ENCODE assay signal across 10 cellular contexts in the genomic region with DNA sequence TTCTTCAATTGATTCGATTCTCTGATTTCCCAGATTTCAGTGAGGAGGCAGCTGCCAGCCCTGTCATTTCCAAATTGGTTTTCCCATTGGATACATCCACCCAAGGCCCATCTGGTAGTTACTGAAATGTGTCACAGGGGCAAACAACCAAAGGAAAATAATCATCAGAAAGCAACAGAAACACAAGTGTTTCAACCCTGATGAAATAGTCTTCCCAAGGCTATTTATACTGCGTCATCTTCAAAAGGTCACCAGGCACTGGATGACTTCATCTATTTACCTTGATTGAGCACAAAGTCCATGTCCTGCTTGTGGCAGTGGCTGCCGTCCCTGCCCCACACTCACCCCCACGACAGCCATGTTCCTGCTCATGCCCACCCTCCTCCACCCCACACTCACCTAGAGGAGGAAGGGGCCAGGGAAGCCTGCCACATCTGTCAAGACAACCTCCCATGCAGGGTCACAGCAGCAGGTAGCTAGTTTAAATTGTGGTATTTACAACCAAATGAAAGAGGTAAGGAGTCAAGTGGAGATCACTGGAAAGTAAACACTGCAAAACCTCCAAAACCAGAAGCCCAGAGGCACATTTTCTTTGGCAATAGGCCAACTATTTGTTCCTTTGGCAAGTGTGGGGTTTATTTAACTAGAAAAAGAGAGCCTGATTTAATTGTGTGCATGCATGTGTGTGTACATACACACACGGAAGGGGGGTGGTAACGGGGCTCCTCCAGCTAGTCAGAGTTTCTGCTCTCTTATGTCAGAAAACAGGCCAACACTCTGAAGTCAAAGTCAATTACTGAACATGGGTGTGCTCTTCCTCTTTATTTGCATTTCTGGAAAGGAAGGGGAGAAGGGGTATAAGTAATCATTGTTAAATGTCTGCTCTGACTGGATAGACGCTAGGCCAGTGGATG. TPM values are rescaled to one million over a fixed set of nuclear protein-coding genes. Genes with fewer than 3 reads are reported as not detected.
DNase-seq lines count a peak whose midpoint lies in the region; ATAC-seq, FAIRE-seq and TF ChIP-seq lines count a peak whose summit lies in the region.
"Had no signal": no experiment of that assay in that cellular context is flagged by ENCODE, and none has a peak within 500 bp of the region (broad histone marks: within the 10 kb centered on the region; RNA-seq: fewer than 3 reads in every experiment).

No MANE protein-coding gene starts in this region.

- H3K27ac Mint-ChIP-seq in natural killer cell treated with Interleukin-12 subunit alpha and Interleukin-12 subunit beta and Interleukin-15 and Interleukin-18, amount 100 ng/mL, for 72 hours, result no peak overlapping the region

- peak overlapping the region in 1 of 2 donors; percentile 59 for H3K9ac ChIP-seq in colonic mucosa (ENCODE audit: low read depth in 2 of 2, low read length in 2 of 2)

- H3K27me3 ChIP-seq in colonic mucosa (no peaks in the 10 kb centered on the region), small intestine (ENCODE audit: control insufficient read depth in 2 of 2, insufficient read depth in 2 of 2, low read length in 2 of 2) (no peaks in the 10 kb centered on the region)

- H3K4me3 ChIP-seq in colonic mucosa, result no peak overlapping the region
- no peak overlapping the region for H3K4me3 ChIP-seq in small intestine (ENCODE audit: low read depth in 1 of 2, low read length in 2 of 2)

- H3K27me3 Mint-ChIP-seq in natural killer cell treated with Interleukin-12 subunit alpha and Interleukin-12 subunit beta and Interleukin-15 and Interleukin-18, amount 100 ng/mL, for 72 hours, result peaks cover 4 to 6% of the 10 kb centered on the region in 2 donors

- no peak for FAIRE-seq in small intestine (lab: Jason Lieb, UNC)
- FAIRE-seq: GM12891, keratinocyte had no signal

- H3K4me1 Mint-ChIP-seq in natural killer cell treated with Interleukin-12 subunit alpha and Interleukin-12 subunit beta and Interleukin-15 and Interleukin-18, amount 100 ng/mL, for 72 hours (ENCODE audit: low read depth in 2 of 2), result no peaks in the 10 kb centered on the region

- no peak for TF ChIP-seq RAD21 in Ishikawa (IDR thresholded peaks at IDR 0.05; ENCODE audit: low read depth)

- DNase-seq in NCI-H446 (lab: John Stamatoyannopoulos, UW), result peak; percentile 43 to 78
- DNase-seq in colonic mucosa, result peak; percentile 65
- DNase-seq in small intestine, result peak; percentile 92
- DNase-seq in natural killer cell treated with Interleukin-12 subunit alpha and Interleukin-12 subunit beta and Interleukin-15 and Interleukin-18, amount 100 ng/mL, for 72 hours (ENCODE audit: low spot score), result no peak
- no peak for DNase-seq in cerebellar cortex (ENCODE audit: low spot score)
- DNase-seq in GM19240 (ENCODE audit: insufficient read length, low spot score), result no peak

- H3K4me1 ChIP-seq in colonic mucosa (no peaks in the 10 kb centered on the region), small intestine (ENCODE audit: control insufficient read depth in 2 of 2, insufficient read depth in 1 of 2, low read depth in 1 of 2, low read length in 1 of 2) (peaks cover 2 to 3% of the 10 kb centered on the region in 2 donors)

- H3K9me3 ChIP-seq in colonic mucosa (no peaks in the 10 kb centered on the region), small intestine (ENCODE audit: control insufficient read depth, low read depth) (no peaks in the 10 kb centered on the region)

- ATAC-seq in HG03039 (IDR thresholded peaks at IDR 0.05; ENCODE audit: unreplicated experiment), result no peak
- ATAC-seq in natural killer cell treated with Interleukin-12 subunit alpha and Interleukin-12 subunit beta and Interleukin-15 and Interleukin-18, amount 100 ng/mL, for 72 hours, result no peak

- no peak for TF ChIP-seq CTCF in colonic mucosa (IDR thresholded peaks at IDR 0.05)

- peak overlapping the region; percentile 72 for H3K27ac ChIP-seq in colonic mucosa
- peak overlapping the region; percentile 89 to 92 for H3K27ac ChIP-seq in small intestine (ENCODE audit: low read depth in 1 of 2, low read length in 1 of 2)

- H3K9me3 Mint-ChIP-seq in natural killer cell treated with Interleukin-12 subunit alpha and Interleukin-12 subunit beta and Interleukin-15 and Interleukin-18, amount 100 ng/mL, for 72 hours, result no peaks in the 10 kb centered on the region

- WGBS in small intestine, 3 donors, result 24 to 45% (median 28%) methylated on average over 7 of the region's 7 CpGs

- no peak overlapping the region for H3K4me3 Mint-ChIP-seq in natural killer cell treated with Interleukin-12 subunit alpha and Interleukin-12 subunit beta and Interleukin-15 and Interleukin-18, amount 100 ng/mL, for 72 hours

- H3K36me3 Mint-ChIP-seq in natural killer cell treated with Interleukin-12 subunit alpha and Interleukin-12 subunit beta and Interleukin-15 and Interleukin-18, amount 100 ng/mL, for 72 hours, result no peaks in the 10 kb centered on the region

- intact Hi-C loops in colonic mucosa (cut with DNase I), result no loop called here

- no peak for TF ChIP-seq EP300 in Ishikawa (IDR thresholded peaks at IDR 0.05; ENCODE audit: borderline replicate concordance)

- H3K36me3 ChIP-seq in colonic mucosa, result no peaks in the 10 kb centered on the region
- no peaks in the 10 kb centered on the region for H3K36me3 ChIP-seq in small intestine (ENCODE audit: control insufficient read depth in 2 of 2, insufficient read depth in 2 of 2, low read length in 2 of 2)

TF ChIP-seq in Ishikawa, 13 proteins besides CTCF, POLR2A, EP300 and RAD21:
- TF ChIP-seq TCF12 (IDR thresholded peaks at IDR 0.05; ENCODE audit: low read depth) (0 out of 2 replicates have a peak, but pooled peaks have one; percentile 24), ZBTB7A (IDR thresholded peaks at IDR 0.05; ENCODE audit: low read depth) (no peak), FOXM1 (IDR thresholded peaks at IDR 0.05; ENCODE audit: borderline replicate concordance, low read depth) (no peak), EGR1 (IDR thresholded peaks at IDR 0.05) (no peak), NFIC (IDR thresholded peaks at IDR 0.05) (peak; percentile 89), YY1 (IDR thresholded peaks at IDR 0.05; ENCODE audit: low read depth) (no peak), CEBPB (IDR thresholded peaks at IDR 0.05) (no peak), TAF1 (IDR thresholded peaks at IDR 0.05; ENCODE audit: low read depth) (no peak)
- TF ChIP-seq, protein P1, sequence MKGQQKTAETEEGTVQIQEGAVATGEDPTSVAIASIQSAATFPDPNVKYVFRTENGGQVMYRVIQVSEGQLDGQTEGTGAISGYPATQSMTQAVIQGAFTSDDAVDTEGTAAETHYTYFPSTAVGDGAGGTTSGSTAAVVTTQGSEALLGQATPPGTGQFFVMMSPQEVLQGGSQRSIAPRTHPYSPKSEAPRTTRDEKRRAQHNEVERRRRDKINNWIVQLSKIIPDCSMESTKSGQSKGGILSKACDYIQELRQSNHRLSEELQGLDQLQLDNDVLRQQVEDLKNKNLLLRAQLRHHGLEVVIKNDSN (IDR thresholded peaks at IDR 0.05), result no peak
- TF ChIP-seq, protein P2, sequence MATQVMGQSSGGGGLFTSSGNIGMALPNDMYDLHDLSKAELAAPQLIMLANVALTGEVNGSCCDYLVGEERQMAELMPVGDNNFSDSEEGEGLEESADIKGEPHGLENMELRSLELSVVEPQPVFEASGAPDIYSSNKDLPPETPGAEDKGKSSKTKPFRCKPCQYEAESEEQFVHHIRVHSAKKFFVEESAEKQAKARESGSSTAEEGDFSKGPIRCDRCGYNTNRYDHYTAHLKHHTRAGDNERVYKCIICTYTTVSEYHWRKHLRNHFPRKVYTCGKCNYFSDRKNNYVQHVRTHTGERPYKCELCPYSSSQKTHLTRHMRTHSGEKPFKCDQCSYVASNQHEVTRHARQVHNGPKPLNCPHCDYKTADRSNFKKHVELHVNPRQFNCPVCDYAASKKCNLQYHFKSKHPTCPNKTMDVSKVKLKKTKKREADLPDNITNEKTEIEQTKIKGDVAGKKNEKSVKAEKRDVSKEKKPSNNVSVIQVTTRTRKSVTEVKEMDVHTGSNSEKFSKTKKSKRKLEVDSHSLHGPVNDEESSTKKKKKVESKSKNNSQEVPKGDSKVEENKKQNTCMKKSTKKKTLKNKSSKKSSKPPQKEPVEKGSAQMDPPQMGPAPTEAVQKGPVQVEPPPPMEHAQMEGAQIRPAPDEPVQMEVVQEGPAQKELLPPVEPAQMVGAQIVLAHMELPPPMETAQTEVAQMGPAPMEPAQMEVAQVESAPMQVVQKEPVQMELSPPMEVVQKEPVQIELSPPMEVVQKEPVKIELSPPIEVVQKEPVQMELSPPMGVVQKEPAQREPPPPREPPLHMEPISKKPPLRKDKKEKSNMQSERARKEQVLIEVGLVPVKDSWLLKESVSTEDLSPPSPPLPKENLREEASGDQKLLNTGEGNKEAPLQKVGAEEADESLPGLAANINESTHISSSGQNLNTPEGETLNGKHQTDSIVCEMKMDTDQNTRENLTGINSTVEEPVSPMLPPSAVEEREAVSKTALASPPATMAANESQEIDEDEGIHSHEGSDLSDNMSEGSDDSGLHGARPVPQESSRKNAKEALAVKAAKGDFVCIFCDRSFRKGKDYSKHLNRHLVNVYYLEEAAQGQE (IDR thresholded peaks at IDR 0.05; ENCODE audit: low read depth), result no peak

RNA-seq across cellular contexts. Expression of a gene that starts 49.5 kb away (rescaled TPM):
- total RNA-seq in colonic mucosa, result 100 to 1,000 TPM in 1 of 2 donors, 10 to 100 TPM in 1; 80.9 to 103 TPM
- polyA plus RNA-seq in small intestine, result 10 to 100 TPM; 30.0 to 37.6 (median 31.9) TPM
- 10 to 100 TPM; 24.5 to 32.8 TPM for total RNA-seq in natural killer cell treated with Interleukin-12 subunit alpha and Interleukin-12 subunit beta and Interleukin-15 and Interleukin-18, amount 100 ng/mL, for 72 hours

Comparison
In these comparisons a context has a peak if more than half of its experiments do, and no peak if none do; other contexts are left out.
1. DNase-seq: peak in NCI-H446 (2 of 2), colonic mucosa (single experiment) and small intestine (single experiment); none in natural killer cell treated with Interleukin-12 subunit alpha and Interleukin-12 subunit beta and Interleukin-15 and Interleukin-18, amount 100 ng/mL, for 72 hours (single experiment), cerebellar cortex (single experiment) and GM19240 (single experiment).